ENCODE assay signal across 8 cellular contexts in genomic region chrX:119757979-119758681, GRCh38. TPM values are rescaled to one million over a fixed set of nuclear protein-coding genes. Genes with fewer than 3 reads are reported as not detected.
DNase-seq lines count a peak whose midpoint lies in the region; ATAC-seq and TF ChIP-seq lines count a peak whose summit lies in the region.

TSS of gene SOWAHD (plus strand) at chrX:119758588. CDS start at chrX:119758668, 80 bp downstream.

- intact Hi-C loops in left ventricle myocardium inferior (cut with micrococcal nuclease), result no loop called here

- DNase-seq in NCI-H2171 treated with DMSO at 0.1 percent for 48 hours (lab: John Stamatoyannopoulos, UW) (peak; percentile 16), NCI-H2171 (lab: John Stamatoyannopoulos, UW) (no peak), NCI-H526 (lab: John Stamatoyannopoulos, UW) (peak; percentile 48 to 84), left ventricle myocardium inferior (peak; percentile 38)
- peak in 1 of 2 donors; percentile 14 for DNase-seq in activated naive CD4-positive, alpha-beta T cell treated with anti-CD3 and anti-CD28 coated beads, Interleukin-2, amount 50 U/mL, for 72 hours (ENCODE audit: low spot score in 2 of 2)

- no peaks in the 10 kb centered on the region for H3K36me3 ChIP-seq in left ventricle myocardium inferior
- H3K36me3 ChIP-seq in rectal smooth muscle tissue (ENCODE audit: control insufficient read depth, insufficient read depth, low read length), result no peaks in the 10 kb centered on the region

- H3K9ac ChIP-seq in rectal smooth muscle tissue (ENCODE audit: low read length), result no peak within 1 kb of the TSS

- H3K4me3 ChIP-seq in left ventricle myocardium inferior (peak within 1 kb of the TSS; percentile 65), rectal smooth muscle tissue (ENCODE audit: low read length) (peak within 1 kb of the TSS; percentile 53)

- no peaks in the 10 kb centered on the region for H3K36me3 Mint-ChIP-seq in activated naive CD4-positive, alpha-beta T cell treated with anti-CD3 and anti-CD28 coated beads, Interleukin-2, amount 50 U/mL, for 72 hours

- H3K9me3 Mint-ChIP-seq in activated naive CD4-positive, alpha-beta T cell treated with anti-CD3 and anti-CD28 coated beads, Interleukin-2, amount 50 U/mL, for 72 hours, result no peaks in the 10 kb centered on the region

- no peaks in the 10 kb centered on the region for H3K4me1 ChIP-seq in left ventricle myocardium inferior
- H3K4me1 ChIP-seq in rectal smooth muscle tissue (ENCODE audit: control insufficient read depth, insufficient read depth, low read length), result no peaks in the 10 kb centered on the region

- H3K27ac Mint-ChIP-seq in activated naive CD4-positive, alpha-beta T cell treated with anti-CD3 and anti-CD28 coated beads, Interleukin-2, amount 50 U/mL, for 72 hours, result peak within 1 kb of the TSS; percentile 84 to 90

- H3K27me3 ChIP-seq in left ventricle myocardium inferior (ENCODE audit: low read depth), result peaks cover 13% of the 10 kb centered on the region
- H3K27me3 ChIP-seq in rectal smooth muscle tissue (ENCODE audit: control insufficient read depth, insufficient read depth, low read length), result peaks cover 4% of the 10 kb centered on the region

- H3K27ac ChIP-seq in left ventricle myocardium inferior (replicated peaks) (no peak within 1 kb of the TSS), rectal smooth muscle tissue (ENCODE audit: low read depth, low read length) (no peak within 1 kb of the TSS)

- no peaks in the 10 kb centered on the region for H3K9me3 ChIP-seq in left ventricle myocardium inferior (replicated peaks)

- peak in 1 of 2 donors; percentile 23 for ATAC-seq in activated naive CD4-positive, alpha-beta T cell treated with anti-CD3 and anti-CD28 coated beads, Interleukin-2, amount 50 U/mL, for 72 hours
- ATAC-seq in HG03175 (IDR thresholded peaks at IDR 0.05; ENCODE audit: unreplicated experiment) (no peak), GM21526 (IDR thresholded peaks at IDR 0.05; ENCODE audit: low FRiP score, unreplicated experiment) (no peak)

- no peak for TF ChIP-seq CTCF in left ventricle myocardium inferior (IDR thresholded peaks at IDR 0.05; ENCODE audit: borderline replicate concordance)

RNA-seq across cellular contexts. Expression of gene SOWAHD, which starts in this region (rescaled TPM):
- under 1 TPM in 1 of 2 donors, not detected in 1; 0.53 TPM for total RNA-seq in activated naive CD4-positive, alpha-beta T cell treated with anti-CD3 and anti-CD28 coated beads, Interleukin-2, amount 50 U/mL, for 72 hours
- 0.33 TPM for total RNA-seq in left ventricle myocardium inferior

Comparison
In these comparisons a context has a peak if more than half of its experiments do, and no peak if none do; other contexts are left out.
1. Peak in DNase-seq and H3K4me3 ChIP-seq in left ventricle myocardium inferior; RNA of the gene not detected or under 1 TPM.